Comparison of ENCODE assay signal across 31 cellular contexts in the genomic region with DNA sequence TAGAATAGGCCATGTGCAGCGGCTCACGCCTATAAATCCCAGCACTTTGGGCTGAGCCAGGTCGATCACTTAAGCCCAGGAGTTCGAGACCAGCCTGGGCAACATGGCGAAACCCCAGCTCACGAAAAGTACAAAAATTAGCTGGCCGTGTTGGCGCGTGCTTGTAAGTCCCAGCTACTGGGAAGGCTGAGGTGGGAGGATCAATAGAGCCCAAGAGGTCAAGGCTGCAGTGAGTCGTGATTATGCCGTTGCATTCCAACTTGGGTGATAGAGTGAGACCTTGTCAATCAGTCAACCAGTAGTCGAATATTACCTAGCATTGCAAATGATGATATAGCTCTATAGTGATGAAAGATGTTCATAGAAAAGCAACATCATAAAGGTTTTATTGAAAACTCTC.
"Had no signal": no experiment of that assay in that cellular context is flagged by ENCODE, and none has a peak within 500 bp of the region (broad histone marks: within the 10 kb centered on the region; RNA-seq: fewer than 3 reads in every experiment).

No MANE protein-coding gene starts in this region.

- H3K4me1 ChIP-seq: ascending aorta had no signal

- H3K9me3 ChIP-seq: ascending aorta had no signal

- DNase-seq: activated B cell treated with CpG ODN at 0.5 μM for 24 hours; activated CD4-positive, alpha-beta memory T cell treated with anti-CD3 and anti-CD28 coated beads for 36 hours; activated CD4-positive, alpha-beta T cell treated with anti-CD3 and anti-CD28 coated beads for 4 hours; activated CD4-positive, alpha-beta T cell treated with anti-CD3 and anti-CD28 coated beads, Interleukin-2, amount 10 ng/mL, durations not matched to agents 24 days and 14 days; activated CD4-positive, alpha-beta T cell treated with anti-CD3 and anti-CD28 coated beads, Interleukin-2, amount 50 U/mL, for 1 hour; activated CD4-positive, alpha-beta T cell treated with anti-CD3 and anti-CD28 coated beads, Interleukin-2, amount 50 U/mL, for 4 hours; activated CD4-positive, CD25-positive, alpha-beta regulatory T cell treated with anti-CD3 and anti-CD28 coated beads, Interleukin-2, amount 50 U/mL, for 72 hours; activated CD8-positive, alpha-beta memory T cell treated with anti-CD3 and anti-CD28 coated beads, Interleukin-2, amount 50 U/mL, for 4 hours; activated CD8-positive, alpha-beta T cell treated with anti-CD3 and anti-CD28 coated beads for 36 hours; activated effector memory CD4-positive, alpha-beta T cell treated with anti-CD3 and anti-CD28 coated beads, Interleukin-2, amount 50 U/mL, for 16 hours; activated naive CD4-positive, alpha-beta T cell treated with anti-CD3 and anti-CD28 coated beads, Interleukin-2, amount 10 ng/mL, durations not matched to agents 7 days and 5 days; activated naive CD4-positive, alpha-beta T cell treated with Interleukin-2 at 50 U/mL for 16 hours; activated naive CD8-positive, alpha-beta T cell treated with anti-CD3 and anti-CD28 coated beads, Interleukin-2, amount 10 ng/mL, durations not matched to agents 7 days and 5 days; activated naive CD8-positive, alpha-beta T cell treated with anti-CD3 and anti-CD28 coated beads, Interleukin-2, amount 50 U/mL, for 24 hours; activated T-cell treated with anti-CD3 and anti-CD28 coated beads for 4 hours; activated T-cell treated with anti-CD3 and anti-CD28 coated beads, Interleukin-2, amount 50 U/mL, for 1 hour; activated T-cell treated with anti-CD3 and anti-CD28 coated beads, Interleukin-2, amount 50 U/mL, for 4 hours; activated T-cell treated with anti-CD3 and anti-CD28 coated beads, Interleukin-2, amount 50 U/mL, for 72 hours; amygdala; anterior cingulate cortex; caudate nucleus; cerebellar nuclear complex; T-helper 1 cell; T-helper 2 cell; T-helper 9 cell had no signal

- H3K27me3 ChIP-seq: ascending aorta, cardiac muscle cell had no signal

- H3K27ac ChIP-seq: ascending aorta, cardiac muscle cell, VCaP had no signal

- FAIRE-seq: bronchial epithelial cell, TTC549 had no signal

- ATAC-seq: activated CD8-positive, alpha-beta T cell treated with anti-CD3 and anti-CD28 coated beads for 36 hours; activated naive CD8-positive, alpha-beta T cell treated with anti-CD3 and anti-CD28 coated beads, Interleukin-2, amount 50 U/mL, for 24 hours; activated T-cell treated with anti-CD3 and anti-CD28 coated beads, Interleukin-2, amount 50 U/mL, for 4 hours; activated T-cell treated with anti-CD3 and anti-CD28 coated beads, Interleukin-2, amount 50 U/mL, for 72 hours; activated T-helper 17 cell treated with anti-CD3 and anti-CD28 coated beads, Interleukin-2, amount 50 U/mL, for 72 hours had no signal

- H3K4me3 ChIP-seq: ascending aorta, cardiac muscle cell had no signal
